In the genomic region with DNA sequence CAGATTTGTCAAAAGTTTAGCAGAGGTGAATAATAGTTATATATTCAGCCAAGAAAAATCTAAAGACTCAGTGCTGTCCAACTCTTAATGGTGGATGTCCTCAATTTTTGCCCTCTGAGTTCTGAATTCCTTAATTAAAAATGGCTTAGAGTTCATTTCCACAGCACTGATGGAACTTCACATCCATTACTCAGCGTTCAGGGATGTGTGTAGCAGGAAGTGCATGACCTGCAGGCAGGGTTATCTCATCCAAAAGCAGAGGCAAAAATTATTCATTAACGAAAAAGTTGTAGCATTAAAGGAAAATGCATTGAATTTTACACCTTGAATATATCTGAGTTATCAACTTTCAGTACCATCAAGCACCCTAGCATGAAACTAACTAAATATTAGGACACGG, we compare ENCODE assay signal across 27 cellular contexts.
A peak's percentile ranks its signal among the peaks of the same experiment; 100 is the strongest.
DNase-seq lines count a peak whose midpoint lies in the region; ATAC-seq and TF ChIP-seq lines count a peak whose summit lies in the region.
"Had no signal": no experiment of that assay in that cellular context is flagged by ENCODE, and none has a peak within 500 bp of the region (broad histone marks: within the 10 kb centered on the region; RNA-seq: fewer than 3 reads in every experiment).

No MANE protein-coding gene starts in this region.

- H3K9me3 ChIP-seq in lower lobe of right lung: no peaks in the 10 kb centered on the region
- H3K9me3 ChIP-seq: left ventricle myocardium inferior, testis had no signal

- no peak overlapping the region for H3K4me3 Mint-ChIP-seq in Calu3 (ENCODE audit: low read depth, unreplicated experiment)
- H3K4me3 Mint-ChIP-seq in activated T-cell treated with anti-CD3 and anti-CD28 coated beads, Interleukin-2, amount 50 U/mL, for 4 hours: no peak overlapping the region
- H3K4me3 Mint-ChIP-seq: activated CD4-positive, alpha-beta T cell treated with anti-CD3 and anti-CD28 coated beads, Interleukin-2, amount 10 ng/mL, durations not matched to agents 24 days and 14 days; activated naive CD4-positive, alpha-beta T cell treated with anti-CD3 and anti-CD28 coated beads for 36 hours; CD4-positive, alpha-beta memory T cell; HFFc6; natural killer cell; stimulated activated naive B cell treated with anti-CD40 and anti-IgM and Interleukin-4, amounts not matched to agents 10 μg/mL and 1 μg/mL and 100 μg/mL, for 72 hours; T-helper 17 cell had no signal

- DNase-seq in Calu3 (peak; percentile 16), NCI-H226 (peak; percentile 14), epithelial cell of esophagus (ENCODE audit: low read depth) (peak; percentile 13), renal cortical epithelial cell (ENCODE audit: low read depth) (peak; percentile 46), lower lobe of right lung (no peak)
- DNase-seq in activated CD8-positive, alpha-beta memory T cell treated with anti-CD3 and anti-CD28 coated beads, Interleukin-2, amount 50 U/mL, for 4 hours: no peak
- DNase-seq in activated T-cell treated with anti-CD3 and anti-CD28 coated beads, Interleukin-2, amount 50 U/mL, for 4 hours: no peak
- DNase-seq: activated CD4-positive, alpha-beta T cell treated with anti-CD3 and anti-CD28 coated beads, Interleukin-2, amount 10 ng/mL, durations not matched to agents 24 days and 14 days; activated naive CD4-positive, alpha-beta T cell treated with anti-CD3 and anti-CD28 coated beads for 36 hours; caudate nucleus; CD4-positive, alpha-beta memory T cell; dermis blood vessel endothelial cell; DMS53; glutamatergic neuron; HFFc6; KG1; left ventricle myocardium inferior; MV-4-11; natural killer cell; NCI-H524; retina; stimulated activated CD4-positive, alpha-beta T cell treated with anti-CD3 and anti-CD28 coated beads, Interleukin-4, amount 100 ng/mL, for 1 hour; stimulated activated naive B cell treated with anti-CD40 and anti-IgM and Interleukin-4, amounts not matched to agents 10 μg/mL and 1 μg/mL and 100 μg/mL, for 72 hours; T-helper 17 cell; testis had no signal

- no peak for ATAC-seq in activated T-cell treated with anti-CD3 and anti-CD28 coated beads, Interleukin-2, amount 50 U/mL, for 4 hours
- ATAC-seq in lower lobe of right lung: no peak
- ATAC-seq: natural killer cell; Panc1; stimulated activated naive B cell treated with anti-CD40 and anti-IgM and Interleukin-4, amounts not matched to agents 10 μg/mL and 1 μg/mL and 100 μg/mL, for 72 hours; T-helper 17 cell had no signal

- H3K4me3 ChIP-seq in epithelial cell of esophagus (ENCODE audit: low read length) (no peak overlapping the region), lower lobe of right lung (no peak overlapping the region)
- H3K4me3 ChIP-seq: left ventricle myocardium inferior, testis had no signal

- CTCF ChIA-PET in Calu3 (lab: Charles Lee): no interaction called here

- no peaks in the 10 kb centered on the region for H3K27me3 ChIP-seq in lower lobe of right lung (ENCODE audit: low read depth)
- H3K27me3 ChIP-seq: testis had no signal

- intact Hi-C loops in Calu3 (cut with micrococcal nuclease; ENCODE audit: unreplicated experiment) (no loop called here), lower lobe of right lung (cut with DNase I) (no loop called here)

- no peak overlapping the region for H3K27ac Mint-ChIP-seq in Calu3 (ENCODE audit: unreplicated experiment)
- H3K27ac Mint-ChIP-seq: activated CD4-positive, alpha-beta T cell treated with anti-CD3 and anti-CD28 coated beads, Interleukin-2, amount 10 ng/mL, durations not matched to agents 24 days and 14 days; activated naive CD4-positive, alpha-beta T cell treated with anti-CD3 and anti-CD28 coated beads for 36 hours; CD4-positive, alpha-beta memory T cell; HFFc6; natural killer cell; stimulated activated naive B cell treated with anti-CD40 and anti-IgM and Interleukin-4, amounts not matched to agents 10 μg/mL and 1 μg/mL and 100 μg/mL, for 72 hours; T-helper 17 cell had no signal

- H3K9me3 Mint-ChIP-seq in Calu3 (ENCODE audit: low read depth, unreplicated experiment): no peaks in the 10 kb centered on the region
- no peaks in the 10 kb centered on the region for H3K9me3 Mint-ChIP-seq in activated T-cell treated with anti-CD3 and anti-CD28 coated beads, Interleukin-2, amount 50 U/mL, for 4 hours
- H3K9me3 Mint-ChIP-seq: activated CD4-positive, alpha-beta T cell treated with anti-CD3 and anti-CD28 coated beads, Interleukin-2, amount 10 ng/mL, durations not matched to agents 24 days and 14 days; activated naive CD4-positive, alpha-beta T cell treated with anti-CD3 and anti-CD28 coated beads for 36 hours; CD4-positive, alpha-beta memory T cell; HFFc6; natural killer cell; stimulated activated naive B cell treated with anti-CD40 and anti-IgM and Interleukin-4, amounts not matched to agents 10 μg/mL and 1 μg/mL and 100 μg/mL, for 72 hours had no signal

- BruUV-seq in Calu3 (replicated peaks; lab: Mats Ljungman, UMichigan): no TSS peak

- H3K36me3 Mint-ChIP-seq in Calu3 (ENCODE audit: insufficient read depth, unreplicated experiment): no peaks in the 10 kb centered on the region
- no peaks in the 10 kb centered on the region for H3K36me3 Mint-ChIP-seq in activated T-cell treated with anti-CD3 and anti-CD28 coated beads, Interleukin-2, amount 50 U/mL, for 4 hours (ENCODE audit: insufficient read depth)
- H3K36me3 Mint-ChIP-seq: CD4-positive, alpha-beta memory T cell; natural killer cell; stimulated activated naive B cell treated with anti-CD40 and anti-IgM and Interleukin-4, amounts not matched to agents 10 μg/mL and 1 μg/mL and 100 μg/mL, for 72 hours had no signal

- no peaks in the 10 kb centered on the region for H3K36me3 ChIP-seq in lower lobe of right lung

- no peak overlapping the region for H3K27ac ChIP-seq in lower lobe of right lung
- H3K27ac ChIP-seq: left ventricle myocardium inferior, testis, VCaP had no signal

- no peaks in the 10 kb centered on the region for H3K4me1 ChIP-seq in lower lobe of right lung
- H3K4me1 ChIP-seq: testis had no signal

- TF ChIP-seq CTCF in Calu3 (IDR thresholded peaks at IDR 0.05; ENCODE audit: unreplicated experiment) (no peak), epithelial cell of esophagus (IDR thresholded peaks at IDR 0.05; ENCODE audit: insufficient read depth, low read depth, low read length, missing control alignments) (no peak), lower lobe of right lung (IDR thresholded peaks at IDR 0.05) (no peak)

- no peaks in the 10 kb centered on the region for H3K4me1 Mint-ChIP-seq in Calu3 (ENCODE audit: low read depth, unreplicated experiment)
- H3K4me1 Mint-ChIP-seq in activated T-cell treated with anti-CD3 and anti-CD28 coated beads, Interleukin-2, amount 50 U/mL, for 4 hours (ENCODE audit: low read depth): no peaks in the 10 kb centered on the region
- H3K4me1 Mint-ChIP-seq: activated CD4-positive, alpha-beta T cell treated with anti-CD3 and anti-CD28 coated beads, Interleukin-2, amount 10 ng/mL, durations not matched to agents 24 days and 14 days; CD4-positive, alpha-beta memory T cell; stimulated activated naive B cell treated with anti-CD40 and anti-IgM and Interleukin-4, amounts not matched to agents 10 μg/mL and 1 μg/mL and 100 μg/mL, for 72 hours; T-helper 17 cell had no signal

- H3K27me3 Mint-ChIP-seq in Calu3 (ENCODE audit: unreplicated experiment): no peaks in the 10 kb centered on the region
- no peaks in the 10 kb centered on the region for H3K27me3 Mint-ChIP-seq in activated T-cell treated with anti-CD3 and anti-CD28 coated beads, Interleukin-2, amount 50 U/mL, for 4 hours (ENCODE audit: low read depth)
- H3K27me3 Mint-ChIP-seq: activated CD4-positive, alpha-beta T cell treated with anti-CD3 and anti-CD28 coated beads, Interleukin-2, amount 10 ng/mL, durations not matched to agents 24 days and 14 days; stimulated activated naive B cell treated with anti-CD40 and anti-IgM and Interleukin-4, amounts not matched to agents 10 μg/mL and 1 μg/mL and 100 μg/mL, for 72 hours; T-helper 17 cell had no signal

Comparison
In these comparisons a context has a peak if more than half of its experiments do, and no peak if none do; other contexts are left out.
1. DNase-seq: peak in Calu3 (single experiment), NCI-H226 (single experiment), epithelial cell of esophagus (single experiment) and renal cortical epithelial cell (single experiment); none in activated CD8-positive, alpha-beta memory T cell treated with anti-CD3 and anti-CD28 coated beads, Interleukin-2, amount 50 U/mL, for 4 hours (single experiment), activated T-cell treated with anti-CD3 and anti-CD28 coated beads, Interleukin-2, amount 50 U/mL, for 4 hours (single experiment) and lower lobe of right lung (single experiment).